In the genomic region with DNA sequence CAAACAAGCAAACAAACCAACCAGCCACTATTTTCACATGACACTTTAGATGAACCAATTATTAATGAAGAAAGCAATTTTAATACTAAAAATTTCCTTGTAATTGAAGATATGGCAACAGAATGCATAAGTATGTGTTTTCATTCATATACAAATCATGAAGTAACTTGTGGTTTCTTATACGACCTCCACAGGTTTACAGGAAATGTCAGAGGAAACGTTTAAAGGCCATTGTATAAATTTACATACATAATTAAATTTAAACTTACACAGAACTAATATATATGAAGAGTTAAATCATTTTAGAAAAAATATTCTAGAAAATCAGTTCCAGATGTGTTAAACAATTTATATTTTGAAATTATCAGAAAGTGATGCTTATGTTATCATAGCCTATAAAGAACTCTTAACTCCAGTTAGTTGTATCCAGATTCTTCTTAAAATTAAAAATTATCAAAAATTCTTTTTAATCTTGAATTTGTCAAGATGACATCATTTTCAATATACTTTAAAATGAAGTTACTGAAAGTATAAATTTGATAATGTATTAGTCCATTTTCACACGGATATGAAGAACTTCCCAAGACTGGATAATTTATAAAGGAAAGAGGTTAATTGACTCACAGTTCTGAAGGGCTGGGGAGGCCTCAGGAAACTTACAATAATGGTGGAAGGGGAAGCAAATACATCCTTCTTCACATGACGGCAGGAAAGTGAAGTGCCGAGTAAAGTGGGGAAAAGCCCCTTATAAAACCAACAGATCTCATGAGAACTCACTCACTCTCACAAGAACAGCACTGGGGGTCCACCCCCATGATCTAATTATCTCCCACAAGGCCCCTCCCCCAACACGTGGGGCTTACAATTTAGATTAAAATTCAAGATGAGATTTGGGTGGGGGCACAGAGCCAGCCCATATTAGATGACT, we compare ENCODE assay signal across 1 cellular context.
TF ChIP-seq lines count a peak whose summit lies in the region.

No MANE protein-coding gene starts in this region.

TF ChIP-seq in GM12878, 131 proteins besides CTCF, POLR2A, EP300 and RAD21 (continued from another document):
- TF ChIP-seq, protein P1, sequence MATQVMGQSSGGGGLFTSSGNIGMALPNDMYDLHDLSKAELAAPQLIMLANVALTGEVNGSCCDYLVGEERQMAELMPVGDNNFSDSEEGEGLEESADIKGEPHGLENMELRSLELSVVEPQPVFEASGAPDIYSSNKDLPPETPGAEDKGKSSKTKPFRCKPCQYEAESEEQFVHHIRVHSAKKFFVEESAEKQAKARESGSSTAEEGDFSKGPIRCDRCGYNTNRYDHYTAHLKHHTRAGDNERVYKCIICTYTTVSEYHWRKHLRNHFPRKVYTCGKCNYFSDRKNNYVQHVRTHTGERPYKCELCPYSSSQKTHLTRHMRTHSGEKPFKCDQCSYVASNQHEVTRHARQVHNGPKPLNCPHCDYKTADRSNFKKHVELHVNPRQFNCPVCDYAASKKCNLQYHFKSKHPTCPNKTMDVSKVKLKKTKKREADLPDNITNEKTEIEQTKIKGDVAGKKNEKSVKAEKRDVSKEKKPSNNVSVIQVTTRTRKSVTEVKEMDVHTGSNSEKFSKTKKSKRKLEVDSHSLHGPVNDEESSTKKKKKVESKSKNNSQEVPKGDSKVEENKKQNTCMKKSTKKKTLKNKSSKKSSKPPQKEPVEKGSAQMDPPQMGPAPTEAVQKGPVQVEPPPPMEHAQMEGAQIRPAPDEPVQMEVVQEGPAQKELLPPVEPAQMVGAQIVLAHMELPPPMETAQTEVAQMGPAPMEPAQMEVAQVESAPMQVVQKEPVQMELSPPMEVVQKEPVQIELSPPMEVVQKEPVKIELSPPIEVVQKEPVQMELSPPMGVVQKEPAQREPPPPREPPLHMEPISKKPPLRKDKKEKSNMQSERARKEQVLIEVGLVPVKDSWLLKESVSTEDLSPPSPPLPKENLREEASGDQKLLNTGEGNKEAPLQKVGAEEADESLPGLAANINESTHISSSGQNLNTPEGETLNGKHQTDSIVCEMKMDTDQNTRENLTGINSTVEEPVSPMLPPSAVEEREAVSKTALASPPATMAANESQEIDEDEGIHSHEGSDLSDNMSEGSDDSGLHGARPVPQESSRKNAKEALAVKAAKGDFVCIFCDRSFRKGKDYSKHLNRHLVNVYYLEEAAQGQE (IDR thresholded peaks at IDR 0.05; ENCODE audit: low read depth, low read length), result no peak
- TF ChIP-seq ELK1 (IDR thresholded peaks at IDR 0.05; ENCODE audit: low read depth, low read length), result no peak
- no peak for TF ChIP-seq KLF5 (IDR thresholded peaks at IDR 0.05; ENCODE audit: partially characterized antibody)
- TF ChIP-seq MLLT1 (IDR thresholded peaks at IDR 0.05), result no peak
- TF ChIP-seq PBX3 (IDR thresholded peaks at IDR 0.05; ENCODE audit: insufficient replicate concordance, low read depth, low read length), result no peak
- no peak for TF ChIP-seq RB1 (IDR thresholded peaks at IDR 0.05; ENCODE audit: borderline replicate concordance)
- TF ChIP-seq SREBF1 (IDR thresholded peaks at IDR 0.05; ENCODE audit: low read length), result no peak
- no peak for TF ChIP-seq E2F8 (IDR thresholded peaks at IDR 0.05; ENCODE audit: low read depth, partially characterized antibody)
- TF ChIP-seq, protein P2, sequence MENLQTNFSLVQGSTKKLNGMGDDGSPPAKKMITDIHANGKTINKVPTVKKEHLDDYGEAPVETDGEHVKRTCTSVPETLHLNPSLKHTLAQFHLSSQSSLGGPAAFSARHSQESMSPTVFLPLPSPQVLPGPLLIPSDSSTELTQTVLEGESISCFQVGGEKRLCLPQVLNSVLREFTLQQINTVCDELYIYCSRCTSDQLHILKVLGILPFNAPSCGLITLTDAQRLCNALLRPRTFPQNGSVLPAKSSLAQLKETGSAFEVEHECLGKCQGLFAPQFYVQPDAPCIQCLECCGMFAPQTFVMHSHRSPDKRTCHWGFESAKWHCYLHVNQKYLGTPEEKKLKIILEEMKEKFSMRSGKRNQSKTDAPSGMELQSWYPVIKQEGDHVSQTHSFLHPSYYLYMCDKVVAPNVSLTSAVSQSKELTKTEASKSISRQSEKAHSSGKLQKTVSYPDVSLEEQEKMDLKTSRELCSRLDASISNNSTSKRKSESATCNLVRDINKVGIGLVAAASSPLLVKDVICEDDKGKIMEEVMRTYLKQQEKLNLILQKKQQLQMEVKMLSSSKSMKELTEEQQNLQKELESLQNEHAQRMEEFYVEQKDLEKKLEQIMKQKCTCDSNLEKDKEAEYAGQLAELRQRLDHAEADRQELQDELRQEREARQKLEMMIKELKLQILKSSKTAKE (IDR thresholded peaks at IDR 0.05; ENCODE audit: low read depth, poor library complexity, severe bottlenecking), result no peak
- TF ChIP-seq TCF7 (IDR thresholded peaks at IDR 0.05; ENCODE audit: borderline replicate concordance), result no peak
- no peak for TF ChIP-seq EGR1 (IDR thresholded peaks at IDR 0.05; ENCODE audit: borderline replicate concordance in 1 of 2, low read depth in 2 of 2, low read length in 2 of 2)
- no peak for TF ChIP-seq SPI1 (IDR thresholded peaks at IDR 0.05; ENCODE audit: borderline replicate concordance, insufficient read depth, low read depth, low read length)
- TF ChIP-seq MEF2A (IDR thresholded peaks at IDR 0.05; ENCODE audit: insufficient read depth, low read depth, low read length), result no peak
- no peak for TF ChIP-seq EED (IDR thresholded peaks at IDR 0.05; ENCODE audit: low read depth)
- no peak for TF ChIP-seq NFXL1 (IDR thresholded peaks at IDR 0.05; ENCODE audit: borderline replicate concordance)
- no peak for TF ChIP-seq DPF2 (IDR thresholded peaks at IDR 0.05)
- no peak for TF ChIP-seq RUNX3 (IDR thresholded peaks at IDR 0.05; ENCODE audit: low read length)
TF ChIP-seq in GM12878: peak in this region for 0.
